Comparison of ENCODE assay signal across 31 cellular contexts in the genomic region with DNA sequence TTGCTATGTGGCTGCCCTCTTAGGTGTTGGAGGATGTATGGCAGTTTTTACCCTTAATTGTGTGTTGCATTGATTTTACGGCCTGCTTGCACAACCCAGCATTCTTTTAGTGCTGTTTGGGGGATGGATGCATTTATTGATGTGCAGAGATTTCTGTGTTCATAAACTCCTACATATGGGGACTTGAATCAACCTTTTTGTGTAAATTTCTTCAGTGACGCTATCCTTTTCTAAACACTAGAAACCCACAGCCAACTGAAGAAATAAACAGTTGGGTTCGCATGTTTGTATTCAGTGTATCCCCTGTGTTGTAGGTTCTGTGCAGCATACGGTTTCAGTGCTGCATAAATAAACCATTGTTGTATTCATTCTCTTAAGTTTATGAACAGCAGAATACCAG.
"Had no signal": no experiment of that assay in that cellular context is flagged by ENCODE, and none has a peak within 500 bp of the region (broad histone marks: within the 10 kb centered on the region; RNA-seq: fewer than 3 reads in every experiment).

No MANE protein-coding gene starts in this region.

- H3K27me3 Mint-ChIP-seq: effector memory CD8-positive, alpha-beta T cell; natural killer cell treated with Interleukin-12 subunit alpha and Interleukin-12 subunit beta and Interleukin-15 and Interleukin-18, amount 100 ng/mL, for 72 hours; stimulated activated naive CD8-positive, alpha-beta T cell treated with anti-CD3 and anti-CD28 coated beads, Interleukin-15, Interleukin-2, amounts not matched to agents 100 ng/mL and 50 ng/mL, for 24 hours; T-helper 17 cell; type B pancreatic cell had no signal

- H3K4me3 ChIP-seq: adrenal gland, left lung, lower lobe of right lung, mucosa of descending colon, thoracic aorta, uterus had no signal

- H3K4me1 Mint-ChIP-seq: activated naive CD8-positive, alpha-beta T cell treated with anti-CD3 and anti-CD28 coated beads for 36 hours; stimulated activated effector memory CD8-positive, alpha-beta T cell treated with anti-CD3 and anti-CD28 coated beads, Interleukin-12 subunit alpha, Interleukin-12 subunit beta, amount 100 ng/mL, for 72 hours; T-helper 17 cell had no signal

- H3K36me3 ChIP-seq: adrenal gland, brain microvascular endothelial cell, left lung, lower lobe of right lung, thoracic aorta, uterus, WERI-Rb-1 had no signal

- H3K27ac Mint-ChIP-seq: activated naive CD4-positive, alpha-beta T cell treated with anti-CD3 and anti-CD28 coated beads for 36 hours; activated naive CD8-positive, alpha-beta T cell treated with anti-CD3 and anti-CD28 coated beads for 36 hours; effector memory CD8-positive, alpha-beta T cell; natural killer cell treated with Interleukin-12 subunit alpha and Interleukin-12 subunit beta and Interleukin-15 and Interleukin-18, amount 100 ng/mL, for 72 hours; stimulated activated effector memory CD8-positive, alpha-beta T cell treated with anti-CD3 and anti-CD28 coated beads, Interleukin-12 subunit alpha, Interleukin-12 subunit beta, amount 100 ng/mL, for 72 hours; stimulated activated naive CD8-positive, alpha-beta T cell treated with anti-CD3 and anti-CD28 coated beads, Interleukin-15, Interleukin-2, amounts not matched to agents 100 ng/mL and 50 ng/mL, for 24 hours; T-helper 17 cell; type B pancreatic cell had no signal

- FAIRE-seq: islet of Langerhans had no signal

- H3K4me1 ChIP-seq: adrenal gland, foreskin keratinocyte, left lung, lower lobe of right lung, uterus had no signal

- H3K9me3 Mint-ChIP-seq: stimulated activated naive CD8-positive, alpha-beta T cell treated with anti-CD3 and anti-CD28 coated beads, Interleukin-15, Interleukin-2, amounts not matched to agents 100 ng/mL and 50 ng/mL, for 24 hours; type B pancreatic cell had no signal

- H3K27me3 ChIP-seq: adrenal gland, brain microvascular endothelial cell, foreskin keratinocyte, left lung, uterus had no signal

- H3K27ac ChIP-seq: adrenal gland, brain microvascular endothelial cell, foreskin keratinocyte, left lung, lower lobe of right lung, thoracic aorta, uterus, WERI-Rb-1 had no signal

- H3K9me3 ChIP-seq: adrenal gland, left lung, lower lobe of right lung, mucosa of descending colon, thoracic aorta, uterus had no signal

- DNase-seq: activated CD4-positive, alpha-beta T cell treated with anti-CD3 and anti-CD28 coated beads for 48 hours; activated CD4-positive, alpha-beta T cell treated with anti-CD3 and anti-CD28 coated beads, Interleukin-2, amount 50 U/mL, for 48 hours; activated CD8-positive, alpha-beta memory T cell treated with anti-CD3 and anti-CD28 coated beads for 24 hours; activated effector memory CD4-positive, alpha-beta T cell treated with Interleukin-2 at 50 U/mL for 16 hours; activated naive CD4-positive, alpha-beta T cell treated with anti-CD3 and anti-CD28 coated beads for 36 hours; activated naive CD8-positive, alpha-beta T cell treated with anti-CD3 and anti-CD28 coated beads for 36 hours; adrenal gland; aorta; brain microvascular endothelial cell; cortex of kidney; effector memory CD8-positive, alpha-beta T cell; erythroblast; foreskin keratinocyte; left lung; lower lobe of right lung; mesendoderm; mucosa of descending colon; posterior cingulate gyrus; right cardiac atrium; stimulated activated CD4-positive, alpha-beta T cell treated with anti-CD3 and anti-CD28 coated beads, Interleukin-4, amount 100 ng/mL, for 1 hour; T-helper 17 cell; T1000; uterus; WERI-Rb-1 had no signal

- H3K4me3 Mint-ChIP-seq: activated naive CD4-positive, alpha-beta T cell treated with anti-CD3 and anti-CD28 coated beads for 36 hours; activated naive CD8-positive, alpha-beta T cell treated with anti-CD3 and anti-CD28 coated beads for 36 hours; effector memory CD8-positive, alpha-beta T cell; natural killer cell treated with Interleukin-12 subunit alpha and Interleukin-12 subunit beta and Interleukin-15 and Interleukin-18, amount 100 ng/mL, for 72 hours; stimulated activated effector memory CD8-positive, alpha-beta T cell treated with anti-CD3 and anti-CD28 coated beads, Interleukin-12 subunit alpha, Interleukin-12 subunit beta, amount 100 ng/mL, for 72 hours; stimulated activated naive CD8-positive, alpha-beta T cell treated with anti-CD3 and anti-CD28 coated beads, Interleukin-15, Interleukin-2, amounts not matched to agents 100 ng/mL and 50 ng/mL, for 24 hours; T-helper 17 cell; type B pancreatic cell had no signal

- H3K36me3 Mint-ChIP-seq: activated naive CD8-positive, alpha-beta T cell treated with anti-CD3 and anti-CD28 coated beads for 36 hours; natural killer cell treated with Interleukin-12 subunit alpha and Interleukin-12 subunit beta and Interleukin-15 and Interleukin-18, amount 100 ng/mL, for 72 hours; stimulated activated effector memory CD8-positive, alpha-beta T cell treated with anti-CD3 and anti-CD28 coated beads, Interleukin-12 subunit alpha, Interleukin-12 subunit beta, amount 100 ng/mL, for 72 hours; type B pancreatic cell had no signal

- ATAC-seq: activated CD4-positive, CD25-positive, alpha-beta regulatory T cell treated with anti-CD3 and anti-CD28 coated beads, Interleukin-2, amount 50 U/mL, for 24 hours; effector memory CD8-positive, alpha-beta T cell; foreskin keratinocyte; left lung; lower lobe of right lung; mucosa of descending colon; natural killer cell treated with Interleukin-12 subunit alpha and Interleukin-12 subunit beta and Interleukin-15 and Interleukin-18, amount 100 ng/mL, for 72 hours; right cardiac atrium; stimulated activated effector memory CD8-positive, alpha-beta T cell treated with anti-CD3 and anti-CD28 coated beads, Interleukin-12 subunit alpha, Interleukin-12 subunit beta, amount 100 ng/mL, for 72 hours; T-helper 17 cell had no signal
